In the genomic region with DNA sequence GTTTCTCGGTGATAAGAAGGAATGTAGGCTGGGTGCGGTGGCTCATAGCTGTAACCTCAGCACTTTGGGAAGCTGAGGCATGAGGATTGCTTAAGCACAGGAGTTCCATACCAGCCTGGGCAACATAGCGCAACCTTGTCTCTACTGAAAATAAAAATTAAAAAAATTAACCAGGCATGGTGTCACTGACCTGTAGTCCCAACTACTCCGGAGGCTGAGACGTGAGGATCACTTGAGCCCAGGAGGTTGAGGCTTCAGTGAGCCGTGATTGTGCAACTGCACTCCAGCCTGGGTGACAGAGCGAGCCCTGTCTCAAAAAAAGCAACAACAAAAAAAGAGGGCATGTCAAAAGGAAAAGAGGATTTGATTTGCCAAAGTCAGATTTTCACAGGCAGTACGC, we compare ENCODE assay signal across 30 cellular contexts. TPM values are rescaled to one million over a fixed set of nuclear protein-coding genes. Genes with fewer than 3 reads are reported as not detected.
"Had no signal": no experiment of that assay in that cellular context is flagged by ENCODE, and none has a peak within 500 bp of the region (broad histone marks: within the 10 kb centered on the region; RNA-seq: fewer than 3 reads in every experiment).

No MANE protein-coding gene starts in this region.

- FAIRE-seq: colon, endometrium, kidney had no signal

- DNase-seq: dermis blood vessel endothelial cell; dorsolateral prefrontal cortex; effector CD4-positive, alpha-beta T cell; effector memory CD8-positive, alpha-beta T cell; endodermal cell; erythroblast; esophagus squamous epithelium; foreskin fibroblast; foreskin melanocyte; gastrocnemius medialis; glutamatergic neuron; head of caudate nucleus; heart right ventricle; hypothalamus; immature natural killer cell; islet precursor cell; kidney; kidney glomerular epithelial cell; left colon; left ventricle myocardium inferior; lower lobe of right lung; mesendoderm; midbrain had no signal

- H3K27ac ChIP-seq: coronary artery, dorsolateral prefrontal cortex, epithelial cell of prostate, esophagus squamous epithelium, gastrocnemius medialis, heart right ventricle, left ventricle myocardium inferior, lower lobe of right lung had no signal

- ATAC-seq: effector memory CD8-positive, alpha-beta T cell; esophagus mucosa; gastrocnemius medialis; heart right ventricle; left colon; left lobe of liver; lower lobe of right lung had no signal

- H3K4me3 ChIP-seq: coronary artery, dorsolateral prefrontal cortex, esophagus squamous epithelium, gastrocnemius medialis, heart right ventricle, left ventricle myocardium inferior, lower lobe of right lung had no signal

- H3K27me3 ChIP-seq: dorsolateral prefrontal cortex, esophagus squamous epithelium, gastrocnemius medialis, heart right ventricle had no signal

- H3K9me3 ChIP-seq: esophagus squamous epithelium, gastrocnemius medialis, heart right ventricle, left ventricle myocardium inferior, lower lobe of right lung had no signal

RNA-seq across cellular contexts. Expression of gene SLC44A4, which starts 20.1 kb away (rescaled TPM):
- total RNA-seq: lung microvascular endothelial cell had no signal
- polyA plus RNA-seq: immature natural killer cell had no signal

RNA-seq across cellular contexts. Expression of gene ZBTB12, which starts 43.2 kb away (rescaled TPM):
- polyA plus RNA-seq: immature natural killer cell had no signal
